15 cellular contexts compared by ENCODE assay signal in genomic region chr17:45308840-45309239, GRCh38. TPM values are rescaled to one million over a fixed set of nuclear protein-coding genes. Genes with fewer than 3 reads are reported as not detected.
DNase-seq lines count a peak whose midpoint lies in the region; ATAC-seq and TF ChIP-seq lines count a peak whose summit lies in the region.
"Had no signal": no experiment of that assay in that cellular context is flagged by ENCODE, and none has a peak within 500 bp of the region (broad histone marks: within the 10 kb centered on the region; RNA-seq: fewer than 3 reads in every experiment).

No MANE protein-coding gene starts in this region.

- H3K4me1 ChIP-seq in right atrium auricular region = peaks cover 0 to 89% of the 10 kb centered on the region in 2 donors

- no peak overlapping the region for H3K4me3 ChIP-seq in right atrium auricular region
- H3K4me3 ChIP-seq: GM23248, SK-N-MC had no signal

- no peak overlapping the region for H3K4me3 Mint-ChIP-seq in activated CD8-positive, alpha-beta T cell treated with anti-CD3 and anti-CD28 coated beads, Interleukin-2, amount 10 ng/mL, durations not matched to agents 7 days and 5 days
- peak overlapping the region in 2 of 10 donors; percentile 22 to 45 for H3K4me3 Mint-ChIP-seq in naive thymus-derived CD8-positive, alpha-beta T cell
- no peak overlapping the region for H3K4me3 Mint-ChIP-seq in endothelial cell (ENCODE audit: unreplicated experiment)
- H3K4me3 Mint-ChIP-seq: activated naive CD4-positive, alpha-beta T cell treated with anti-CD3 and anti-CD28 coated beads, Interleukin-2, amount 10 ng/mL, durations not matched to agents 7 days and 5 days had no signal

- CTCF ChIA-PET in activated CD8-positive, alpha-beta T cell treated with anti-CD3 and anti-CD28 coated beads, Interleukin-2, amount 10 ng/mL, durations not matched to agents 7 days and 5 days (lab: Charles Lee) = interaction anchor here (1.8 to 4.3 kb wide), 3 partner anchors 8 to 174 kb away, joined by 5 to 33 read pairs (median 12); partner anchors contain the start of genes ACBD4 and MAP3K14

- no peaks in the 10 kb centered on the region for H3K36me3 ChIP-seq in right atrium auricular region

- intact Hi-C loops in left cardiac atrium (cut with DNase I) = no loop called here

- POLR2A ChIA-PET in activated CD8-positive, alpha-beta T cell treated with anti-CD3 and anti-CD28 coated beads, Interleukin-2, amount 10 ng/mL, durations not matched to agents 7 days and 5 days (lab: Charles Lee) = interaction anchor here (1.7 to 3.8 kb wide), 3 partner anchors 8 to 60 kb away, joined by 5 to 28 read pairs (median 13); partner anchors contain the start of gene MAP3K14
- POLR2A ChIA-PET in naive thymus-derived CD8-positive, alpha-beta T cell (lab: Charles Lee) = interaction anchor here (0.6 to 1.0 kb wide), 2 partner anchors 8 to 11 kb away, joined by 3 to 5 read pairs; partner anchors contain the start of gene MAP3K14

- peak overlapping the region; percentile 70 for H3K27ac Mint-ChIP-seq in activated CD8-positive, alpha-beta T cell treated with anti-CD3 and anti-CD28 coated beads, Interleukin-2, amount 10 ng/mL, durations not matched to agents 7 days and 5 days
- H3K27ac Mint-ChIP-seq in naive thymus-derived CD8-positive, alpha-beta T cell = peak overlapping the region in 7 of 10 donors; percentile 9 to 94 (median 77)
- H3K27ac Mint-ChIP-seq in endothelial cell (ENCODE audit: unreplicated experiment) = no peak overlapping the region

- H3K4me1 Mint-ChIP-seq in activated CD8-positive, alpha-beta T cell treated with anti-CD3 and anti-CD28 coated beads, Interleukin-2, amount 10 ng/mL, durations not matched to agents 7 days and 5 days (ENCODE audit: low read depth) = peaks cover 81% of the 10 kb centered on the region
- peaks cover 44 to 90% (median 80%) of the 10 kb centered on the region in 4 donors for H3K4me1 Mint-ChIP-seq in naive thymus-derived CD8-positive, alpha-beta T cell
- H3K4me1 Mint-ChIP-seq in endothelial cell (ENCODE audit: unreplicated experiment) = no peaks in the 10 kb centered on the region

- no peaks in the 10 kb centered on the region for H3K27me3 Mint-ChIP-seq in activated CD8-positive, alpha-beta T cell treated with anti-CD3 and anti-CD28 coated beads, Interleukin-2, amount 10 ng/mL, durations not matched to agents 7 days and 5 days (ENCODE audit: low read depth)
- no peaks in the 10 kb centered on the region for H3K27me3 Mint-ChIP-seq in naive thymus-derived CD8-positive, alpha-beta T cell
- H3K27me3 Mint-ChIP-seq in endothelial cell (ENCODE audit: unreplicated experiment) = peaks cover 6% of the 10 kb centered on the region
- H3K27me3 Mint-ChIP-seq: activated naive CD4-positive, alpha-beta T cell treated with anti-CD3 and anti-CD28 coated beads, Interleukin-2, amount 10 ng/mL, durations not matched to agents 7 days and 5 days had no signal

- no peaks in the 10 kb centered on the region for H3K9me3 Mint-ChIP-seq in activated CD8-positive, alpha-beta T cell treated with anti-CD3 and anti-CD28 coated beads, Interleukin-2, amount 10 ng/mL, durations not matched to agents 7 days and 5 days (ENCODE audit: insufficient read depth)
- H3K9me3 Mint-ChIP-seq in naive thymus-derived CD8-positive, alpha-beta T cell = no peaks in the 10 kb centered on the region
- no peaks in the 10 kb centered on the region for H3K9me3 Mint-ChIP-seq in endothelial cell (ENCODE audit: unreplicated experiment)
- H3K9me3 Mint-ChIP-seq: activated naive CD4-positive, alpha-beta T cell treated with anti-CD3 and anti-CD28 coated beads, Interleukin-2, amount 10 ng/mL, durations not matched to agents 7 days and 5 days had no signal

- DNase-seq in right atrium auricular region (ENCODE audit: low spot score) (no peak), left cardiac atrium (no peak), amniotic stem cell (lab: John Stamatoyannopoulos, UW) (no peak), endothelial cell (ENCODE audit: low spot score) (no peak), GM13977 (ENCODE audit: low spot score) (no peak)
- DNase-seq in activated CD8-positive, alpha-beta T cell treated with anti-CD3 and anti-CD28 coated beads, Interleukin-2, amount 10 ng/mL, durations not matched to agents 7 days and 5 days = no peak
- DNase-seq in naive thymus-derived CD8-positive, alpha-beta T cell = no peak
- DNase-seq: activated naive CD4-positive, alpha-beta T cell treated with anti-CD3 and anti-CD28 coated beads, Interleukin-2, amount 10 ng/mL, durations not matched to agents 7 days and 5 days; GM23248; stimulated activated CD4-positive, alpha-beta T cell treated with anti-CD3 and anti-CD28 coated beads, Interleukin-2, amount 100 ng/mL, for 24 hours had no signal

- H3K27ac ChIP-seq in right atrium auricular region = peak overlapping the region; percentile 96 to 97
- H3K27ac ChIP-seq: SK-N-MC had no signal

- peaks cover 67% of the 10 kb centered on the region for H3K36me3 Mint-ChIP-seq in activated CD8-positive, alpha-beta T cell treated with anti-CD3 and anti-CD28 coated beads, Interleukin-2, amount 10 ng/mL, durations not matched to agents 7 days and 5 days (ENCODE audit: low read depth)
- peaks cover 0 to 39% (median 0%) of the 10 kb centered on the region in 3 donors for H3K36me3 Mint-ChIP-seq in naive thymus-derived CD8-positive, alpha-beta T cell
- H3K36me3 Mint-ChIP-seq in endothelial cell (ENCODE audit: low read depth, unreplicated experiment) = peaks cover 4% of the 10 kb centered on the region

- in situ Hi-C loops in GM13977 (cut with MboI; ENCODE audit: low pct_unique_long_range_greater_than_20kb, low sequenced_read_pairs, unreplicated experiment) = no loop called here

- H3K27me3 ChIP-seq in right atrium auricular region = no peaks in the 10 kb centered on the region

- no peak for TF ChIP-seq CTCF in right atrium auricular region (IDR thresholded peaks at IDR 0.05)
- no peak for TF ChIP-seq CTCF in endothelial cell (IDR thresholded peaks at IDR 0.05; ENCODE audit: unreplicated experiment)
- no peak for TF ChIP-seq CTCF in GM13977 (IDR thresholded peaks at IDR 0.05; ENCODE audit: extremely low read depth, insufficient read depth, missing control alignments)

- ATAC-seq in left cardiac atrium (no peak), HG02870 (IDR thresholded peaks at IDR 0.05; ENCODE audit: unreplicated experiment) (no peak)
- ATAC-seq in activated CD8-positive, alpha-beta T cell treated with anti-CD3 and anti-CD28 coated beads, Interleukin-2, amount 10 ng/mL, durations not matched to agents 7 days and 5 days = no peak
- no peak for ATAC-seq in naive thymus-derived CD8-positive, alpha-beta T cell
- ATAC-seq: activated CD4-positive, CD25-positive, alpha-beta regulatory T cell treated with anti-CD3 and anti-CD28 coated beads, Interleukin-2, amount 50 U/mL, for 24 hours; esophagus mucosa had no signal

- no peaks in the 10 kb centered on the region for H3K9me3 ChIP-seq in right atrium auricular region

RNA-seq across cellular contexts. Expression of gene MAP3K14, which starts 8.0 kb away (rescaled TPM):
- total RNA-seq in right atrium auricular region (10 to 100 TPM in 1 of 2 donors, 1 to 10 TPM in 1; 8.2 to 10.6 TPM), left cardiac atrium (10 to 100 TPM; 13.4 to 13.5 TPM), endothelial cell (ENCODE audit: unreplicated experiment) (5.2 TPM)
- 10 to 100 TPM; 17.5 to 23.8 TPM for total RNA-seq in activated CD8-positive, alpha-beta T cell treated with anti-CD3 and anti-CD28 coated beads, Interleukin-2, amount 10 ng/mL, durations not matched to agents 7 days and 5 days
- 10 to 100 TPM; 37.6 to 37.8 TPM for total RNA-seq in naive thymus-derived CD8-positive, alpha-beta T cell
- polyA plus RNA-seq in naive thymus-derived CD8-positive, alpha-beta T cell = 1 to 10 TPM in 2 of 3 donors, under 1 TPM in 1; 0.73 to 7.2 (median 1.8) TPM

RNA-seq across cellular contexts. Expression of gene SPATA32, which starts 46.9 kb away (rescaled TPM):
- total RNA-seq in right atrium auricular region (not detected), left cardiac atrium (not detected), endothelial cell (ENCODE audit: unreplicated experiment) (not detected)
- under 1 TPM; 0.52 to 0.55 TPM for total RNA-seq in activated CD8-positive, alpha-beta T cell treated with anti-CD3 and anti-CD28 coated beads, Interleukin-2, amount 10 ng/mL, durations not matched to agents 7 days and 5 days
- total RNA-seq in naive thymus-derived CD8-positive, alpha-beta T cell = under 1 TPM; 0.47 to 0.75 TPM
- polyA plus RNA-seq in naive thymus-derived CD8-positive, alpha-beta T cell = under 1 TPM; 0.30 to 0.81 (median 0.44) TPM
- total RNA-seq: GM23248, mesenteric fat pad had no signal
- polyA plus RNA-seq: GM23248 had no signal
